ENCODE assay signal across 8 cellular contexts in genomic region chr19:43524922-43525835, GRCh38. TPM values are rescaled to one million over a fixed set of nuclear protein-coding genes. Genes with fewer than 3 reads are reported as not detected.
A peak's percentile ranks its signal among the peaks of the same experiment; 100 is the strongest.
DNase-seq lines count a peak whose midpoint lies in the region; ATAC-seq, FAIRE-seq and TF ChIP-seq lines count a peak whose summit lies in the region.

No MANE protein-coding gene starts in this region.

- TF ChIP-seq CTCF in BJ (IDR thresholded peaks at IDR 0.05; ENCODE audit: insufficient read depth, low read depth, low read length) = no peak
- no peak for TF ChIP-seq CTCF in choroid plexus epithelial cell (conservative IDR thresholded peaks at IDR 0.05; ENCODE audit: low read depth, low read length)

- no peaks in the 10 kb centered on the region for H3K27me3 ChIP-seq in BJ (ENCODE audit: control insufficient read depth, insufficient read depth, low read length)

- peaks cover 5% of the 10 kb centered on the region for H3K36me3 ChIP-seq in BJ (ENCODE audit: control insufficient read depth, insufficient read depth, low read length)

- ATAC-seq in left lobe of liver = peak; percentile 77

- FAIRE-seq in H54 (lab: Jason Lieb, UNC) (peak; percentile 64), RCC 7860 (lab: Jason Lieb, UNC) (no peak)

- no peak for DNase-seq in BJ (ENCODE audit: low read depth)
- peak; percentile 83 for DNase-seq in H54 (ENCODE audit: insufficient read length, low spot score)
- peak; percentile 52 for DNase-seq in SK-N-DZ (ENCODE audit: low spot score)
- peak; percentile 37 for DNase-seq in choroid plexus epithelial cell (ENCODE audit: low read depth)
- DNase-seq in left lobe of liver (ENCODE audit: low spot score) = peak; percentile 90
- peak; percentile 40 for DNase-seq in stimulated activated CD4-positive, alpha-beta T cell treated with anti-CD3 and anti-CD28 coated beads, Interleukin-4, amount 100 ng/mL, for 1 hour
- no peak for DNase-seq in NCI-H2196 treated with DMSO at 0.1 percent for 48 hours (lab: John Stamatoyannopoulos, UW; ENCODE audit: unreplicated experiment)
- no peak for DNase-seq in RCC 7860 (ENCODE audit: low spot score)

- POLR2A ChIA-PET in BJ (lab: Charles Lee) = no interaction called here

- H3K4me3 ChIP-seq in BJ (ENCODE audit: low read depth, low read length) (peak overlapping the region; percentile 94), choroid plexus epithelial cell (ENCODE audit: low read depth, low read length) (peak overlapping the region; percentile 94)

- no peak for TF ChIP-seq POLR2A in H54 (IDR thresholded peaks at IDR 0.05; ENCODE audit: low read depth, low read length)

- CTCF ChIA-PET in BJ (lab: Yijun Ruan, JAX) = interaction anchor here (0.5 to 7.3 kb wide), 9 partner anchors 68 to 242 kb away, joined by 3 to 41 read pairs (median 3); no protein-coding TSS in a partner anchor

RNA-seq across cellular contexts. Expression of gene ETHE1, which starts 1.8 kb away (rescaled TPM):
- 188 and 261 TPM in 2 replicates for polyA plus RNA-seq in BJ (2011; rRNA removed)
- polyA minus RNA-seq in BJ (2011; rRNA and poly(A)+ RNA removed) = 107 and 192 TPM in 2 replicates
- polyA plus RNA-seq in SK-N-DZ (2014; cell fraction: cytosol; rRNA removed) = 26.2 and 31.3 TPM in 2 replicates
- polyA plus RNA-seq in SK-N-DZ (2014; cell fraction: nucleus; rRNA removed) = 28.0 and 28.4 TPM in 2 replicates
- 43.5 TPM for total RNA-seq in left lobe of liver

RNA-seq across cellular contexts. Expression of gene ZNF575, which starts 7.8 kb away (rescaled TPM):
- 0.09 and 0.33 TPM in 2 replicates for polyA plus RNA-seq in BJ (2011; rRNA removed)
- 0.72 TPM in 1 of 2 replicates, not detected in the other for polyA minus RNA-seq in BJ (2011; rRNA and poly(A)+ RNA removed)
- not detected in 2 replicates for polyA plus RNA-seq in SK-N-DZ (2014; cell fraction: cytosol; rRNA removed)
- 0.83 TPM in 1 of 2 replicates, not detected in the other for polyA plus RNA-seq in SK-N-DZ (2014; cell fraction: nucleus; rRNA removed)
- total RNA-seq in left lobe of liver = 1.5 TPM

RNA-seq across cellular contexts. Expression of gene PHLDB3, which starts 20.6 kb away (rescaled TPM):
- 4.0 and 5.3 TPM in 2 replicates for polyA plus RNA-seq in BJ (2011; rRNA removed)
- 2.5 and 3.6 TPM in 2 replicates for polyA minus RNA-seq in BJ (2011; rRNA and poly(A)+ RNA removed)
- 4.5 and 6.5 TPM in 2 replicates for polyA plus RNA-seq in SK-N-DZ (2014; cell fraction: cytosol; rRNA removed)
- 12.4 and 12.6 TPM in 2 replicates for polyA plus RNA-seq in SK-N-DZ (2014; cell fraction: nucleus; rRNA removed)
- total RNA-seq in left lobe of liver = 17.7 TPM

RNA-seq across cellular contexts. Expression of gene XRCC1, which starts 50.1 kb away (rescaled TPM):
- polyA plus RNA-seq in BJ (2011; rRNA removed) = 22.8 and 30.8 TPM in 2 replicates
- 11.4 and 22.8 TPM in 2 replicates for polyA minus RNA-seq in BJ (2011; rRNA and poly(A)+ RNA removed)
- 80.9 and 94.0 TPM in 2 replicates for polyA plus RNA-seq in SK-N-DZ (2014; cell fraction: cytosol; rRNA removed)
- polyA plus RNA-seq in SK-N-DZ (2014; cell fraction: nucleus; rRNA removed) = 33.0 and 42.7 TPM in 2 replicates
- 8.8 TPM for total RNA-seq in left lobe of liver

RNA-seq across cellular contexts. Expression of gene PINLYP, which starts 50.4 kb away (rescaled TPM):
- 2.0 and 2.2 TPM in 2 replicates for polyA plus RNA-seq in BJ (2011; rRNA removed)
- 0.46 and 1.2 TPM in 2 replicates for polyA minus RNA-seq in BJ (2011; rRNA and poly(A)+ RNA removed)
- 1.5 and 6.9 TPM in 2 replicates for polyA plus RNA-seq in SK-N-DZ (2014; cell fraction: cytosol; rRNA removed)
- 3.0 and 4.9 TPM in 2 replicates for polyA plus RNA-seq in SK-N-DZ (2014; cell fraction: nucleus; rRNA removed)
- 0.88 TPM for total RNA-seq in left lobe of liver

Comparison
In these comparisons a context has a peak if more than half of its experiments do, and no peak if none do; other contexts are left out.
1. DNase-seq: peak in H54 (single experiment), SK-N-DZ (single experiment), choroid plexus epithelial cell (single experiment), left lobe of liver (single experiment) and stimulated activated CD4-positive, alpha-beta T cell treated with anti-CD3 and anti-CD28 coated beads, Interleukin-4, amount 100 ng/mL, for 1 hour (single experiment); none in BJ (single experiment), NCI-H2196 treated with DMSO at 0.1 percent for 48 hours (single experiment) and RCC 7860 (single experiment).